8 cellular contexts compared by ENCODE assay signal in genomic region chr3:52770581-52771333, GRCh38. TPM values are rescaled to one million over a fixed set of nuclear protein-coding genes. Genes with fewer than 3 reads are reported as not detected.
DNase-seq lines count a peak whose midpoint lies in the region; ATAC-seq, FAIRE-seq and TF ChIP-seq lines count a peak whose summit lies in the region.

TSS of gene NEK4 (minus strand) at chr3:52770940. CDS start at chr3:52770746, 194 bp downstream.

- in situ Hi-C loops in HepG2 (cut with HindIII; ENCODE audit: extremely low pct_ligation_motif_present, low pct_unique_long_range_greater_than_20kb): no loop called here

- no peaks in the 10 kb centered on the region for H3K27me3 ChIP-seq in HepG2 (ENCODE audit: control insufficient read depth in 1 of 2, insufficient read depth in 2 of 2, low read length in 2 of 2)

- no peaks in the 10 kb centered on the region for H3K9me3 ChIP-seq in HepG2 (ENCODE audit: low read length)

- H3K4me3 ChIP-seq in HepG2 (replicated peaks in 1 of 3; ENCODE audit: insufficient read depth in 1 of 3, low read depth in 2 of 3, low read length in 3 of 3): peak within 1 kb of the TSS; percentile 52 to 89 (median 72)

- peak within 1 kb of the TSS; percentile 94 for H3K4me2 ChIP-seq in HepG2 (ENCODE audit: low read depth, low read length)

- FAIRE-seq in HepG2 (lab: Jason Lieb, UNC): no peak

- BruUV-seq in HepG2 (replicated peaks; lab: Mats Ljungman, UMichigan): no TSS peak

- intact Hi-C loops in HepG2 (cut with micrococcal nuclease; ENCODE audit: unreplicated experiment): loop anchor here (2.0 to 10.0 kb wide), 2 partner anchors 16 to 54 kb away; no protein-coding TSS in a partner anchor

- peak within 1 kb of the TSS; percentile 79 for H3K9ac ChIP-seq in HepG2 (ENCODE audit: insufficient read depth, low read depth, low read length)

- peaks cover 61% of the 10 kb centered on the region for H3K4me1 ChIP-seq in HepG2 (ENCODE audit: insufficient read depth, low read length)

- CTCF ChIA-PET in HepG2 (lab: Yijun Ruan, JAX; ENCODE audit: low intra/inter-chr PET ratio, low total read pairs): no interaction called here

- H3K36me3 ChIP-seq in HepG2 (replicated peaks in 1 of 2; ENCODE audit: control insufficient read depth in 1 of 2, insufficient read depth in 2 of 2, low read length in 2 of 2): peaks cover 6 to 18% of the 10 kb centered on the region in 2 experiments; a peak in 4 of 5 replicates

- ATAC-seq in GM19395 (IDR thresholded peaks at IDR 0.05; ENCODE audit: unreplicated experiment): peak; percentile 94
- peak; percentile 88 for ATAC-seq in HG03558 (IDR thresholded peaks at IDR 0.05; ENCODE audit: extremely low read depth, unreplicated experiment)
- ATAC-seq in HepG2: peak; percentile 91

- WGBS in HepG2 (ENCODE audit: low lambda C conversion rate): 1% methylated on average over 28 of the region's 62 CpGs

- no peaks in the 10 kb centered on the region for H4K20me1 ChIP-seq in HepG2 (ENCODE audit: insufficient read depth, low read length)

- H3K79me2 ChIP-seq in HepG2 (ENCODE audit: insufficient read depth, low read length): peaks cover 17% of the 10 kb centered on the region

- peak; percentile 29 for TF ChIP-seq CTCF in HepG2 (CRISPR knock-in tag; IDR thresholded peaks at IDR 0.05)

- H3K27ac ChIP-seq in HepG2 (ENCODE audit: extremely low read length, insufficient read depth, low read length): peak within 1 kb of the TSS; percentile 80

- TF ChIP-seq RAD21 in HepG2 (CRISPR knock-in tag; IDR thresholded peaks at IDR 0.05): peak; percentile 83

- DNase-seq in CD1c-positive myeloid dendritic cell (ENCODE audit: extremely low spot score): peak; percentile 95
- peak; percentile 64 for DNase-seq in NCI-H748 treated with DMSO at 0.1 percent for 48 hours (lab: John Stamatoyannopoulos, UW)
- DNase-seq in activated CD4-positive, alpha-beta T cell treated with anti-CD3 and anti-CD28 coated beads, Interleukin-2, amount 50 U/mL, for 24 hours (ENCODE audit: low read depth in 1 of 2, low spot score in 1 of 2): peak; percentile 62 to 85
- DNase-seq in dermis blood vessel endothelial cell: peak; percentile 95
- peak; percentile 85 for DNase-seq in HepG2 (ENCODE audit: low spot score)
- DNase-seq in stimulated activated CD4-positive, alpha-beta T cell treated with anti-CD3 and anti-CD28 coated beads, Interleukin-2, amount 100 ng/mL, for 48 hours: peak; percentile 80 to 87

- H2AFZ ChIP-seq in HepG2 (ENCODE audit: low read length): peak within 1 kb of the TSS; percentile 82

- POLR2A ChIA-PET in HepG2 (lab: Yijun Ruan, JAX): interaction anchor here (0.7 to 18.4 kb wide), 13 partner anchors 9 to 126 kb away, joined by 3 to 466 read pairs (median 4); partner anchors contain the start of genes GLT8D1, ITIH3, SPCS1 and STIMATE

- TF ChIP-seq EP300 in HepG2 (IDR thresholded peaks at IDR 0.05; ENCODE audit: low read depth in 2 of 2, low read length in 2 of 2) (no peak; a peak in 1 of 4 replicates), HepG2 (CRISPR knock-in tag; IDR thresholded peaks at IDR 0.05; ENCODE audit: borderline replicate concordance) (no peak)

- peak; percentile 85 to 93 for TF ChIP-seq POLR2A in HepG2 (IDR thresholded peaks at IDR 0.05; ENCODE audit: insufficient read depth in 1 of 2, low read depth in 2 of 2, low read length in 2 of 2)

TF ChIP-seq in HepG2, 621 proteins besides CTCF, POLR2A, EP300 and RAD21 (continues in another document):
- TF ChIP-seq RFX3 (CRISPR knock-in tag; IDR thresholded peaks at IDR 0.05): peak; percentile 65
- TF ChIP-seq ZNF496 (CRISPR knock-in tag; IDR thresholded peaks at IDR 0.05; ENCODE audit: insufficient replicate concordance): no peak
- peak; percentile 72; the same call in 1 of the 2 replicates for TF ChIP-seq ZNF558 (CRISPR knock-in tag; IDR thresholded peaks at IDR 0.05; ENCODE audit: borderline replicate concordance)
- no peak; the same call in 1 of the 2 replicates for TF ChIP-seq HIVEP1 (CRISPR knock-in tag; IDR thresholded peaks at IDR 0.05)
- TF ChIP-seq ZKSCAN5 (CRISPR knock-in tag; IDR thresholded peaks at IDR 0.05): no peak
- peak; percentile 44 for TF ChIP-seq RBM22 (optimal IDR thresholded peaks at IDR 0.05; ENCODE audit: low read length)
- peak; percentile 30; the same call in 1 of the 2 replicates for TF ChIP-seq MEF2D (CRISPR knock-in tag; IDR thresholded peaks at IDR 0.05)
- TF ChIP-seq PCBP2 (optimal IDR thresholded peaks at IDR 0.05; ENCODE audit: low read depth, low read length, poor library complexity, severe bottlenecking): no peak
- no peak for TF ChIP-seq HNRNPL (IDR thresholded peaks at IDR 0.05; ENCODE audit: low read depth, low read length)
- TF ChIP-seq ZSCAN20 (CRISPR knock-in tag; IDR thresholded peaks at IDR 0.05; ENCODE audit: borderline replicate concordance): peak; percentile 73; the same call in 1 of the 2 replicates
- peak; percentile 93 for TF ChIP-seq ZMAT3 (CRISPR knock-in tag; conservative IDR thresholded peaks at IDR 0.05)
- no peak for TF ChIP-seq ZBTB39 (CRISPR knock-in tag; IDR thresholded peaks at IDR 0.05)
- no peak for TF ChIP-seq ZNF724P (CRISPR knock-in tag; IDR thresholded peaks at IDR 0.05; ENCODE audit: borderline replicate concordance)
- no peak for TF ChIP-seq NR3C1 (CRISPR knock-in tag; IDR thresholded peaks at IDR 0.05)
- TF ChIP-seq CREM (IDR thresholded peaks at IDR 0.05): peak; percentile 66; the same call in 1 of the 2 replicates
- no peak for TF ChIP-seq CREM (CRISPR knock-in tag; IDR thresholded peaks at IDR 0.05)
- no peak for TF ChIP-seq RAD51 (IDR thresholded peaks at IDR 0.05; ENCODE audit: borderline replicate concordance)
- peak; percentile 62 for TF ChIP-seq MXD1 (CRISPR knock-in tag; IDR thresholded peaks at IDR 0.05)
- no peak for TF ChIP-seq SP1 (IDR thresholded peaks at IDR 0.05)
- 0 out of 2 replicates have a peak, but pooled peaks have one; percentile 7 for TF ChIP-seq SP1 (CRISPR knock-in tag; IDR thresholded peaks at IDR 0.05)
- TF ChIP-seq CERS6 (CRISPR knock-in tag; IDR thresholded peaks at IDR 0.05): peak; percentile 9; the same call in 1 of the 2 replicates
- peak; percentile 74 for TF ChIP-seq POGZ (CRISPR knock-in tag; IDR thresholded peaks at IDR 0.05)
- TF ChIP-seq ZNF891 (CRISPR knock-in tag; IDR thresholded peaks at IDR 0.05): peak; percentile 49; the same call in 1 of the 2 replicates

RNA-seq across cellular contexts. Expression of gene NEK4, which starts in this region (rescaled TPM):
- total RNA-seq in dermis blood vessel endothelial cell (14.3 and 18.7 TPM in 2 replicates), HepG2 (2016; rRNA removed; fragmentation: Illumina TruSeq; extraction: Trizol) (38.0 and 38.5 TPM in 2 replicates)
- 18.0 and 19.7 TPM in 2 replicates for total RNA-seq in HepG2 (2016; cell fraction: cytosol; rRNA removed; fragmentation: Illumina TruSeq; extraction: Trizol; ENCODE audit: low read depth)
- 34.9 and 36.4 TPM in 2 replicates for total RNA-seq in HepG2 (2016; cell fraction: insoluble cytoplasmic fraction; rRNA removed; fragmentation: Illumina TruSeq; extraction: Trizol)
- total RNA-seq in HepG2 (2016; cell fraction: membrane; rRNA removed; fragmentation: Illumina TruSeq; extraction: Trizol): 51.1 and 53.4 TPM in 2 replicates
- total RNA-seq in HepG2 (2016; cell fraction: nucleus; rRNA removed; fragmentation: Illumina TruSeq; extraction: Trizol): 26.1 and 33.6 TPM in 2 replicates
- polyA plus RNA-seq in HepG2 (2011; rRNA removed): 16.5 and 16.7 TPM in 2 replicates
- 8.4 and 11.3 TPM in 2 replicates for polyA plus RNA-seq in HepG2 (2011; cell fraction: cytosol; rRNA removed)
- polyA plus RNA-seq in HepG2 (2011; cell fraction: nucleus; rRNA removed): 13.6 and 17.2 TPM in 2 replicates
- polyA plus RNA-seq in HepG2 (2012): 13.3 and 14.9 TPM in 2 replicates
- 8.7 and 9.1 TPM in 2 replicates for polyA plus RNA-seq in HepG2 (2016; cell fraction: cytosol; fragmentation: Illumina TruSeq; extraction: Trizol; ENCODE audit: low read depth)
- polyA plus RNA-seq in HepG2 (2016; cell fraction: insoluble cytoplasmic fraction; fragmentation: Illumina TruSeq; extraction: Trizol; ENCODE audit: low read depth): 27.2 and 31.1 TPM in 2 replicates
- 22.7 and 22.9 TPM in 2 replicates for polyA plus RNA-seq in HepG2 (2016; cell fraction: membrane; fragmentation: Illumina TruSeq; extraction: Trizol; ENCODE audit: low read depth)
- polyA plus RNA-seq in HepG2 (2016; cell fraction: nucleus; fragmentation: Illumina TruSeq; extraction: Trizol; ENCODE audit: insufficient read depth, low read depth): 31.4 and 31.8 TPM in 2 replicates
- 8.2 and 15.1 TPM in 2 replicates for polyA minus RNA-seq in HepG2 (2011; rRNA and poly(A)+ RNA removed; ENCODE audit: low replicate concordance)
- polyA minus RNA-seq in HepG2 (2011; cell fraction: cytosol; rRNA and poly(A)+ RNA removed): 12.0 and 14.8 TPM in 2 replicates
- polyA minus RNA-seq in HepG2 (2011; cell fraction: nucleus; rRNA and poly(A)+ RNA removed): 31.7 and 49.4 TPM in 2 replicates

Comparison
In these comparisons a context has a peak if more than half of its experiments do, and no peak if none do; other contexts are left out.
1. Peak in every context shown above with its lines: DNase-seq, ATAC-seq, H3K4me3 ChIP-seq and H3K27ac ChIP-seq.